21 cellular contexts compared by ENCODE assay signal in genomic region chr12:14982986-14983385, GRCh38. TPM values are rescaled to one million over a fixed set of nuclear protein-coding genes. Genes with fewer than 3 reads are reported as not detected.
DNase-seq lines count a peak whose midpoint lies in the region; ATAC-seq, FAIRE-seq and TF ChIP-seq lines count a peak whose summit lies in the region.
"Had no signal": no experiment of that assay in that cellular context is flagged by ENCODE, and none has a peak within 500 bp of the region (broad histone marks: within the 10 kb centered on the region; RNA-seq: fewer than 3 reads in every experiment).

No MANE protein-coding gene starts in this region.

- H3K4me1 ChIP-seq in spleen (peaks cover 0 to 81% (median 32%) of the 10 kb centered on the region in 6 donors), pancreas (no peaks in the 10 kb centered on the region)
- H3K4me1 ChIP-seq: upper lobe of right lung had no signal

- peaks cover 6% of the 10 kb centered on the region for H3K36me3 Mint-ChIP-seq in activated naive CD4-positive, alpha-beta T cell treated with anti-CD3 and anti-CD28 coated beads, Interleukin-2, amount 10 ng/mL, durations not matched to agents 7 days and 5 days
- H3K36me3 Mint-ChIP-seq in T-helper 2 cell treated with Interferon-gamma antibody and Interleukin-4, amounts not matched to agents 5 μg/mL and 100 μg/mL, for 36 hours (ENCODE audit: low read depth), result peaks cover 2% of the 10 kb centered on the region
- no peaks in the 10 kb centered on the region for H3K36me3 Mint-ChIP-seq in natural killer cell treated with Interleukin-12 subunit alpha and Interleukin-12 subunit beta and Interleukin-15 and Interleukin-18, amount 100 ng/mL, for 72 hours

- peak overlapping the region; percentile 35 for H3K27ac Mint-ChIP-seq in activated naive CD4-positive, alpha-beta T cell treated with anti-CD3 and anti-CD28 coated beads, Interleukin-2, amount 10 ng/mL, durations not matched to agents 7 days and 5 days
- H3K27ac Mint-ChIP-seq in T-helper 2 cell treated with Interferon-gamma antibody and Interleukin-4, amounts not matched to agents 5 μg/mL and 100 μg/mL, for 36 hours, result peak overlapping the region; percentile 62
- no peak overlapping the region for H3K27ac Mint-ChIP-seq in natural killer cell treated with Interleukin-12 subunit alpha and Interleukin-12 subunit beta and Interleukin-15 and Interleukin-18, amount 100 ng/mL, for 72 hours
- H3K27ac Mint-ChIP-seq: nephron had no signal

- intact Hi-C loops in spleen (cut with DNase I; ENCODE audit: low total_unique reads) (loop anchor here (2.0 kb wide), 1 partner anchor 22 kb away; the partner anchor contains the start of gene ARHGDIB), pancreas (cut with DNase I) (no loop called here)

- H3K27ac ChIP-seq in spleen (peak overlapping the region in 7 of 8 donors; percentile 24 to 85 (median 78)), pancreas (no peak overlapping the region)
- H3K27ac ChIP-seq: GM23248 had no signal

- H3K27me3 ChIP-seq in spleen (replicated peaks in 1 of 7) (no peaks in the 10 kb centered on the region), pancreas (no peaks in the 10 kb centered on the region)
- H3K27me3 ChIP-seq: left lung, upper lobe of right lung had no signal

- H3K4me3 ChIP-seq in spleen (peak overlapping the region in 1 of 8 donors; percentile 25), pancreas (no peak overlapping the region)
- H3K4me3 ChIP-seq: GM23248, upper lobe of right lung had no signal

- H3K9me3 Mint-ChIP-seq in activated naive CD4-positive, alpha-beta T cell treated with anti-CD3 and anti-CD28 coated beads, Interleukin-2, amount 10 ng/mL, durations not matched to agents 7 days and 5 days, result no peaks in the 10 kb centered on the region
- no peaks in the 10 kb centered on the region for H3K9me3 Mint-ChIP-seq in T-helper 2 cell treated with Interferon-gamma antibody and Interleukin-4, amounts not matched to agents 5 μg/mL and 100 μg/mL, for 36 hours
- no peaks in the 10 kb centered on the region for H3K9me3 Mint-ChIP-seq in natural killer cell treated with Interleukin-12 subunit alpha and Interleukin-12 subunit beta and Interleukin-15 and Interleukin-18, amount 100 ng/mL, for 72 hours

- no peak for FAIRE-seq in pancreas (lab: Jason Lieb, UNC)
- FAIRE-seq: TTC549 had no signal

- WGBS in spleen, 5 donors, result 20 to 29% (median 25%) methylated on average over 2 of the region's 2 CpGs
- WGBS in pancreas, 2 donors, result 81% methylated on average over 2 of the region's 2 CpGs

- CTCF ChIA-PET in activated naive CD4-positive, alpha-beta T cell treated with anti-CD3 and anti-CD28 coated beads, Interleukin-2, amount 10 ng/mL, durations not matched to agents 7 days and 5 days (lab: Charles Lee), result interaction anchor here (1.0 kb wide), 1 partner anchor 140 kb away, joined by 3 read pairs; the partner anchor contains the start of gene ART4

- no peaks in the 10 kb centered on the region for H3K36me3 ChIP-seq in spleen
- H3K36me3 ChIP-seq in pancreas, result no peaks in the 10 kb centered on the region
- H3K36me3 ChIP-seq: left lung, upper lobe of right lung had no signal

- H3K4me3 Mint-ChIP-seq in activated naive CD4-positive, alpha-beta T cell treated with anti-CD3 and anti-CD28 coated beads, Interleukin-2, amount 10 ng/mL, durations not matched to agents 7 days and 5 days, result no peak overlapping the region
- peak overlapping the region; percentile 24 for H3K4me3 Mint-ChIP-seq in T-helper 2 cell treated with Interferon-gamma antibody and Interleukin-4, amounts not matched to agents 5 μg/mL and 100 μg/mL, for 36 hours
- H3K4me3 Mint-ChIP-seq in natural killer cell treated with Interleukin-12 subunit alpha and Interleukin-12 subunit beta and Interleukin-15 and Interleukin-18, amount 100 ng/mL, for 72 hours, result no peak overlapping the region
- H3K4me3 Mint-ChIP-seq: nephron had no signal

- peak; percentile 44 for ATAC-seq in HG02870 (IDR thresholded peaks at IDR 0.05; ENCODE audit: unreplicated experiment)
- ATAC-seq in GM21529 (IDR thresholded peaks at IDR 0.05; ENCODE audit: unreplicated experiment), result no peak
- ATAC-seq in pancreas, result no peak
- no peak for ATAC-seq in natural killer cell treated with Interleukin-12 subunit alpha and Interleukin-12 subunit beta and Interleukin-15 and Interleukin-18, amount 100 ng/mL, for 72 hours
- ATAC-seq: left lung, Right ventricle myocardium inferior had no signal

- H3K9me3 ChIP-seq in spleen (no peaks in the 10 kb centered on the region), pancreas (no peaks in the 10 kb centered on the region)
- H3K9me3 ChIP-seq: left lung, upper lobe of right lung had no signal

- peaks cover 61% of the 10 kb centered on the region for H3K4me1 Mint-ChIP-seq in activated naive CD4-positive, alpha-beta T cell treated with anti-CD3 and anti-CD28 coated beads, Interleukin-2, amount 10 ng/mL, durations not matched to agents 7 days and 5 days
- H3K4me1 Mint-ChIP-seq in T-helper 2 cell treated with Interferon-gamma antibody and Interleukin-4, amounts not matched to agents 5 μg/mL and 100 μg/mL, for 36 hours (ENCODE audit: low read depth), result peaks cover 55% of the 10 kb centered on the region
- H3K4me1 Mint-ChIP-seq in natural killer cell treated with Interleukin-12 subunit alpha and Interleukin-12 subunit beta and Interleukin-15 and Interleukin-18, amount 100 ng/mL, for 72 hours (ENCODE audit: low read depth in 2 of 2), result peaks cover 14 to 18% of the 10 kb centered on the region in 2 donors

- no peak for TF ChIP-seq POLR2A in spleen (IDR thresholded peaks at IDR 0.05)

- H3K27me3 Mint-ChIP-seq in activated naive CD4-positive, alpha-beta T cell treated with anti-CD3 and anti-CD28 coated beads, Interleukin-2, amount 10 ng/mL, durations not matched to agents 7 days and 5 days, result peaks cover 1% of the 10 kb centered on the region
- peaks cover under 1% of the 10 kb centered on the region for H3K27me3 Mint-ChIP-seq in T-helper 2 cell treated with Interferon-gamma antibody and Interleukin-4, amounts not matched to agents 5 μg/mL and 100 μg/mL, for 36 hours (ENCODE audit: low read depth)
- H3K27me3 Mint-ChIP-seq in natural killer cell treated with Interleukin-12 subunit alpha and Interleukin-12 subunit beta and Interleukin-15 and Interleukin-18, amount 100 ng/mL, for 72 hours, result peaks cover 2 to 6% of the 10 kb centered on the region in 2 donors

- no peak for TF ChIP-seq CTCF in spleen (IDR thresholded peaks at IDR 0.05 in 8 of 11, conservative IDR thresholded peaks at IDR 0.05 in 3 of 11)
- no peak for TF ChIP-seq CTCF in pancreas (IDR thresholded peaks at IDR 0.05)

- DNase-seq in activated naive CD4-positive, alpha-beta T cell treated with anti-CD3 and anti-CD28 coated beads, Interleukin-2, amount 10 ng/mL, durations not matched to agents 7 days and 5 days, result peak; percentile 41
- no peak for DNase-seq in activated naive CD4-positive, alpha-beta T cell treated with Interleukin-2 at 50 U/mL for 16 hours
- DNase-seq in T-helper 2 cell treated with Interferon-gamma antibody and Interleukin-4, amounts not matched to agents 5 μg/mL and 100 μg/mL, for 36 hours (ENCODE audit: low spot score), result no peak
- DNase-seq in spleen (no peak), pancreas (no peak)
- no peak for DNase-seq in natural killer cell treated with Interleukin-12 subunit alpha and Interleukin-12 subunit beta and Interleukin-15 and Interleukin-18, amount 100 ng/mL, for 72 hours (ENCODE audit: low spot score)
- DNase-seq: activated CD8-positive, alpha-beta memory T cell treated with anti-CD3 and anti-CD28 coated beads, Interleukin-2, amount 50 U/mL, for 4 hours; DMS79 treated with DMSO at 0.1 percent for 48 hours; effector CD4-positive, alpha-beta T cell; left lung; NCI-H774; right cardiac atrium; stimulated activated CD4-positive, alpha-beta T cell treated with anti-CD3 and anti-CD28 coated beads, Interleukin-4, amount 100 ng/mL, for 24 hours; upper lobe of right lung had no signal

RNA-seq across cellular contexts. Expression of gene PDE6H, which starts 10.1 kb away (rescaled TPM):
- total RNA-seq in spleen (1 to 10 TPM in 1 of 7 donors, under 1 TPM in 2, not detected in 4; 0.37 to 2.6 (median 0.51) TPM), pancreas (not detected)
- polyA plus RNA-seq in spleen (not detected), pancreas (not detected)
- total RNA-seq in natural killer cell treated with Interleukin-12 subunit alpha and Interleukin-12 subunit beta and Interleukin-15 and Interleukin-18, amount 100 ng/mL, for 72 hours, result not detected
- total RNA-seq: GM23248, left lung, M059J, right cardiac atrium, Right ventricle myocardium inferior, upper lobe of right lung had no signal
- polyA plus RNA-seq: GM23248, right cardiac atrium had no signal

RNA-seq across cellular contexts. Expression of gene ARHGDIB, which starts 21.6 kb away (rescaled TPM):
- total RNA-seq in spleen (100 to 1,000 TPM; 537 to 956 (median 706) TPM), pancreas (10 to 100 TPM in 4 of 6 donors, 1 to 10 TPM in 2; 5.8 to 54.8 (median 15.8) TPM)
- polyA plus RNA-seq in spleen (1,000 to 10,000 TPM in 1 of 3 donors, 100 to 1,000 TPM in 2; 835 to 1,063 (median 908) TPM), pancreas (10 to 100 TPM; 25.8 to 27.0 TPM)
- 100 to 1,000 TPM; 412 to 543 TPM for total RNA-seq in natural killer cell treated with Interleukin-12 subunit alpha and Interleukin-12 subunit beta and Interleukin-15 and Interleukin-18, amount 100 ng/mL, for 72 hours

RNA-seq across cellular contexts. Expression of gene ERP27, which starts 44.6 kb away (rescaled TPM):
- total RNA-seq in spleen (1 to 10 TPM; 3.5 to 6.4 (median 4.3) TPM), pancreas (100 to 1,000 TPM in 4 of 6 donors, 10 to 100 TPM in 2; 87.2 to 267 (median 128) TPM)
- polyA plus RNA-seq in spleen (1 to 10 TPM; 1.3 to 2.0 (median 1.6) TPM), pancreas (10 to 100 TPM; 41.8 to 61.3 TPM)
- 1 to 10 TPM; 3.2 to 3.7 TPM for total RNA-seq in natural killer cell treated with Interleukin-12 subunit alpha and Interleukin-12 subunit beta and Interleukin-15 and Interleukin-18, amount 100 ng/mL, for 72 hours
- total RNA-seq: GM23248, M059J had no signal
- polyA plus RNA-seq: GM23248 had no signal

Comparison
In these comparisons a context has a peak if more than half of its experiments do, and no peak if none do; other contexts are left out.
1. H3K27ac Mint-ChIP-seq: peak in activated naive CD4-positive, alpha-beta T cell treated with anti-CD3 and anti-CD28 coated beads, Interleukin-2, amount 10 ng/mL, durations not matched to agents 7 days and 5 days (single experiment) and T-helper 2 cell treated with Interferon-gamma antibody and Interleukin-4, amounts not matched to agents 5 μg/mL and 100 μg/mL, for 36 hours (single experiment); none in natural killer cell treated with Interleukin-12 subunit alpha and Interleukin-12 subunit beta and Interleukin-15 and Interleukin-18, amount 100 ng/mL, for 72 hours (0 of 2).
2. H3K27ac ChIP-seq: peak in spleen (7 of 8); none in pancreas (0 of 4).
3. RNA of gene ARHGDIB, which starts 21.6 kb away (total RNA-seq): 537 to 956 TPM in spleen and 412 to 543 TPM in natural killer cell treated with Interleukin-12 subunit alpha and Interleukin-12 subunit beta and Interleukin-15 and Interleukin-18, amount 100 ng/mL, for 72 hours; 5.8 to 54.8 TPM in pancreas; every median in the first group is over 4 times any median in the second.
4. RNA of gene ERP27, which starts 44.6 kb away (total RNA-seq): 87.2 to 267 TPM in pancreas; 3.5 to 6.4 TPM in spleen and 3.2 to 3.7 TPM in natural killer cell treated with Interleukin-12 subunit alpha and Interleukin-12 subunit beta and Interleukin-15 and Interleukin-18, amount 100 ng/mL, for 72 hours; every median in the first group is over 10 times any median in the second.